Comparison of ENCODE assay signal across 17 cellular contexts in the genomic region with DNA sequence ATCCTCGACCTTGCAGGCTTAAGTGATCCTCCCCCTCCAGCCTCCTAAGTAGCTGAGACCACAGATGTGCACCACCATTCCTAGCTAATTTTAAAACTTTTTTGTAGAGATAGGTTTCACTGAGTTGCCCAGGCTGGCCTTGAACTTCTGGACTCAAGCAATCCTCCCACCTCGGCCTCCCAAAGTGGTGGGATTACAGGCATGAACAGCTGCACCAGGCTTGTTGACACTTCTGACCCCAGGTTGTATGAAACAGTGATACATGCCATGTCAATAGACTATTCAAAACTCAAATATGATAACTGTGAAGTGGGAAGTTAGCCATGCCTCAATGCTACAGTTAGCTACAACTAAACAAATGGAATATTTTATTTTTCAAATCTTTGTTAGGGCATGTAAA. TPM values are rescaled to one million over a fixed set of nuclear protein-coding genes. Genes with fewer than 3 reads are reported as not detected.
DNase-seq lines count a peak whose midpoint lies in the region; ATAC-seq, FAIRE-seq and TF ChIP-seq lines count a peak whose summit lies in the region.
"Had no signal": no experiment of that assay in that cellular context is flagged by ENCODE, and none has a peak within 500 bp of the region (broad histone marks: within the 10 kb centered on the region; RNA-seq: fewer than 3 reads in every experiment).

No MANE protein-coding gene starts in this region.

- H3K27me3 Mint-ChIP-seq in WTC11 (ENCODE audit: low read depth): peaks cover 3% of the 10 kb centered on the region; the same call in 1 of the 2 replicates
- H3K27me3 Mint-ChIP-seq: CD4-positive, alpha-beta T cell had no signal

- peaks cover 41% of the 10 kb centered on the region for H3K4me1 ChIP-seq in A549
- H3K4me1 ChIP-seq in mesenchymal stem cell (ENCODE audit: control insufficient read depth, insufficient read depth, low read depth, low read length): no peaks in the 10 kb centered on the region
- H3K4me1 ChIP-seq in stomach smooth muscle (ENCODE audit: control insufficient read depth, insufficient read depth, low read length): peaks cover 30% of the 10 kb centered on the region

- TF ChIP-seq RAD21 in A549 (conservative IDR thresholded peaks at IDR 0.05 in 1 of 2, IDR thresholded peaks at IDR 0.05 in 1 of 2): no peak

- H3K27ac ChIP-seq in A549: peak overlapping the region; percentile 56 to 91
- H3K27ac ChIP-seq in mesenchymal stem cell (ENCODE audit: low read length, poor library complexity, severe bottlenecking): no peak overlapping the region
- H3K27ac ChIP-seq in stomach smooth muscle (ENCODE audit: low read length): peak overlapping the region; percentile 89
- H3K27ac ChIP-seq: C4-2B, HL-60 had no signal

- no peak overlapping the region for H3K23ac ChIP-seq in mesenchymal stem cell (ENCODE audit: low read length in 2 of 2)

- peak overlapping the region; percentile 4 for H4K91ac ChIP-seq in mesenchymal stem cell (ENCODE audit: low read length)

- no peak overlapping the region for H3K4me3 Mint-ChIP-seq in WTC11
- H3K4me3 Mint-ChIP-seq: CD4-positive, alpha-beta T cell; GM23338; IgD-negative memory B cell had no signal

- no peak for TF ChIP-seq CTCF in A549 (IDR thresholded peaks at IDR 0.05)
- no peak for TF ChIP-seq CTCF in WTC11 (IDR thresholded peaks at IDR 0.05)
- no peak for TF ChIP-seq CTCF in omental fat pad (IDR thresholded peaks at IDR 0.05)

- DNase-seq in A549 (ENCODE audit: low read depth in 1 of 2, low spot score in 1 of 2) (no peak), WTC11 (ENCODE audit: low spot score) (no peak), mesenchymal stem cell (no peak), omental fat pad (ENCODE audit: low spot score) (no peak)
- DNase-seq: ACHN; Caco-2; CD4-positive, alpha-beta T cell had no signal

- H2AK5ac ChIP-seq in mesenchymal stem cell (ENCODE audit: low read length, severe bottlenecking): no peak overlapping the region

- H3K9me3 ChIP-seq in A549 (peaks cover 7% of the 10 kb centered on the region), mesenchymal stem cell (ENCODE audit: control insufficient read depth, low read length) (peaks cover 5% of the 10 kb centered on the region), stomach smooth muscle (ENCODE audit: control insufficient read depth in 2 of 2, low read length in 2 of 2) (no peaks in the 10 kb centered on the region)

- peak overlapping the region; percentile 2 for H2BK15ac ChIP-seq in mesenchymal stem cell (ENCODE audit: low read depth, poor library complexity, severe bottlenecking)

- H3K4me2 ChIP-seq in A549: no peak overlapping the region
- H3K4me2 ChIP-seq in mesenchymal stem cell (ENCODE audit: low read length, poor library complexity, severe bottlenecking): no peak overlapping the region
- H3K4me2 ChIP-seq: GM23338 had no signal

- H3K4me1 Mint-ChIP-seq in WTC11: no peaks in the 10 kb centered on the region
- H3K4me1 Mint-ChIP-seq: GM23338 had no signal

- H3K14ac ChIP-seq in mesenchymal stem cell (ENCODE audit: low read length in 2 of 2): no peak overlapping the region

- H3K18ac ChIP-seq in mesenchymal stem cell (ENCODE audit: low read depth in 1 of 2, low read length in 2 of 2): no peak overlapping the region

- no peak overlapping the region for H2AFZ ChIP-seq in mesenchymal stem cell (ENCODE audit: low read depth, low read length)
- H2AFZ ChIP-seq: GM23338 had no signal

- no peak overlapping the region for H3K4ac ChIP-seq in mesenchymal stem cell (ENCODE audit: low read depth in 1 of 2, low read length in 2 of 2)

- no peak overlapping the region for H2BK12ac ChIP-seq in mesenchymal stem cell (ENCODE audit: low read length in 2 of 2)

- TF ChIP-seq POLR2A in A549 (IDR thresholded peaks at IDR 0.05; ENCODE audit: low read length): no peak

- H3K27me3 ChIP-seq in mesenchymal stem cell (ENCODE audit: control insufficient read depth in 1 of 2, insufficient read depth in 1 of 2, low read length in 2 of 2) (peaks cover 0 to 9% of the 10 kb centered on the region in 2 experiments), stomach smooth muscle (ENCODE audit: control insufficient read depth in 1 of 2, insufficient read depth in 2 of 2, low read length in 2 of 2) (no peaks in the 10 kb centered on the region)

- CTCF ChIA-PET in A549 (lab: Yijun Ruan, JAX) (interaction anchor here (0.6 to 1.6 kb wide), 7 partner anchors 11 to 271 kb away, joined by 3 to 5 read pairs (median 3); no protein-coding TSS in a partner anchor), WTC11 (lab: Charles Lee) (interaction anchor here (0.8 to 1.2 kb wide), 2 partner anchors 11 to 201 kb away, joined by 3 to 5 read pairs; no protein-coding TSS in a partner anchor)

- no peak overlapping the region for H4K8ac ChIP-seq in mesenchymal stem cell (ENCODE audit: low read length)

- ATAC-seq in A549 (no peak), WTC11 (no peak), omental fat pad (ENCODE audit: low FRiP score) (no peak), GM21723 (IDR thresholded peaks at IDR 0.05; ENCODE audit: unreplicated experiment) (no peak)
- ATAC-seq: GM23338 had no signal

- H3K27ac Mint-ChIP-seq in WTC11: no peak overlapping the region
- H3K27ac Mint-ChIP-seq: CD4-positive, alpha-beta T cell; GM23338; IgD-negative memory B cell had no signal

- POLR2A ChIA-PET in A549 (lab: Yijun Ruan, JAX) (no interaction called here), WTC11 (lab: Charles Lee) (interaction anchor here (0.6 kb wide), 1 partner anchor 1336 kb away, joined by 3 read pairs; no protein-coding TSS in a partner anchor)

- H3K36me3 ChIP-seq in mesenchymal stem cell (ENCODE audit: control insufficient read depth in 1 of 2, insufficient read depth in 2 of 2, low read depth in 1 of 2, low read length in 2 of 2) (no peaks in the 10 kb centered on the region), stomach smooth muscle (ENCODE audit: control insufficient read depth in 2 of 2, insufficient read depth in 2 of 2, low read length in 2 of 2) (no peaks in the 10 kb centered on the region)

- FAIRE-seq in A549 (lab: Jason Lieb, UNC): no peak
- FAIRE-seq: D721Med, G401.6, GM12891, H54 had no signal

- H3K36me3 Mint-ChIP-seq in WTC11: no peaks in the 10 kb centered on the region
- H3K36me3 Mint-ChIP-seq: IgD-negative memory B cell had no signal

- H3K9ac ChIP-seq in mesenchymal stem cell (ENCODE audit: low read length) (no peak overlapping the region), stomach smooth muscle (ENCODE audit: low read length in 2 of 2) (no peak overlapping the region)

- H2BK5ac ChIP-seq in mesenchymal stem cell (ENCODE audit: low read depth, low read length, poor library complexity, severe bottlenecking): no peak overlapping the region

- TF ChIP-seq EP300 in A549 (IDR thresholded peaks at IDR 0.05): no peak

- peaks cover 7% of the 10 kb centered on the region for H3K9me3 Mint-ChIP-seq in WTC11

- 75% methylated on average over 2 of the region's 2 CpGs for WGBS in A549 (ENCODE audit: missing lambda C conversion rate)
- WGBS in mesenchymal stem cell: 56% methylated on average over 2 of the region's 2 CpGs

- no peak overlapping the region for H2BK120ac ChIP-seq in mesenchymal stem cell (ENCODE audit: low read depth, low read length)

- H3K4me3 ChIP-seq in A549 (no peak overlapping the region), mesenchymal stem cell (ENCODE audit: insufficient read depth in 1 of 2, low read depth in 1 of 2, low read length in 2 of 2) (no peak overlapping the region), stomach smooth muscle (ENCODE audit: low read length in 2 of 2) (no peak overlapping the region)
- H3K4me3 ChIP-seq: GM23338 had no signal

- no peaks in the 10 kb centered on the region for H3K79me1 ChIP-seq in mesenchymal stem cell (replicated peaks; ENCODE audit: low read length, poor library complexity, severe bottlenecking)

TF ChIP-seq in A549, 52 proteins besides CTCF, POLR2A, EP300 and RAD21 (continues in another document):
- TF ChIP-seq CHD4 (IDR thresholded peaks at IDR 0.05; ENCODE audit: borderline replicate concordance) (no peak), HEYL (CRISPR knock-in tag; IDR thresholded peaks at IDR 0.05) (no peak), JUN (IDR thresholded peaks at IDR 0.05) (no peak), PHF8 (IDR thresholded peaks at IDR 0.05; ENCODE audit: borderline replicate concordance, low read depth) (no peak), KDM1A (IDR thresholded peaks at IDR 0.05; ENCODE audit: low read depth) (no peak)
- TF ChIP-seq, protein P1, sequence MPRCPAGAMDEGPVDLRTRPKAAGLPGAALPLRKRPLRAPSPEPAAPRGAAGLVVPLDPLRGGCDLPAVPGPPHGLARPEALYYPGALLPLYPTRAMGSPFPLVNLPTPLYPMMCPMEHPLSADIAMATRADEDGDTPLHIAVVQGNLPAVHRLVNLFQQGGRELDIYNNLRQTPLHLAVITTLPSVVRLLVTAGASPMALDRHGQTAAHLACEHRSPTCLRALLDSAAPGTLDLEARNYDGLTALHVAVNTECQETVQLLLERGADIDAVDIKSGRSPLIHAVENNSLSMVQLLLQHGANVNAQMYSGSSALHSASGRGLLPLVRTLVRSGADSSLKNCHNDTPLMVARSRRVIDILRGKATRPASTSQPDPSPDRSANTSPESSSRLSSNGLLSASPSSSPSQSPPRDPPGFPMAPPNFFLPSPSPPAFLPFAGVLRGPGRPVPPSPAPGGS (IDR thresholded peaks at IDR 0.05): no peak

TF ChIP-seq in WTC11, 78 proteins besides CTCF, POLR2A, EP300 and RAD21 (continues in another document):
- TF ChIP-seq ZNF671 (CRISPR knock-in tag; IDR thresholded peaks at IDR 0.05) (no peak), ZNF317 (CRISPR knock-in tag; IDR thresholded peaks at IDR 0.05; ENCODE audit: borderline replicate concordance, low read depth) (no peak), FOXP1 (CRISPR knock-in tag; IDR thresholded peaks at IDR 0.05; ENCODE audit: borderline replicate concordance) (no peak)
- TF ChIP-seq, protein P2, sequence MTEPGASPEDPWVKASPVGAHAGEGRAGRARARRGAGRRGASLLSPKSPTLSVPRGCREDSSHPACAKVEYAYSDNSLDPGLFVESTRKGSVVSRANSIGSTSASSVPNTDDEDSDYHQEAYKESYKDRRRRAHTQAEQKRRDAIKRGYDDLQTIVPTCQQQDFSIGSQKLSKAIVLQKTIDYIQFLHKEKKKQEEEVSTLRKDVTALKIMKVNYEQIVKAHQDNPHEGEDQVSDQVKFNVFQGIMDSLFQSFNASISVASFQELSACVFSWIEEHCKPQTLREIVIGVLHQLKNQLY (CRISPR knock-in tag; IDR thresholded peaks at IDR 0.05): no peak

RNA-seq across cellular contexts. Expression of a gene that starts 20.1 kb away (rescaled TPM):
- polyA plus RNA-seq in A549 (2011; rRNA removed) (17.4 and 18.4 TPM in 2 replicates), A549 (2017; fragmentation: RNase III; extraction: RNeasy Plus Mini Kit Qiagen cat#74134 plus additional on column Dnase treatment) (6.1 to 7.3 TPM (median 6.5 TPM) in 3 replicates)
- 5.6 TPM in 2 replicates for polyA plus RNA-seq in A549 (2012; cell fraction: cytosol; rRNA removed)
- polyA plus RNA-seq in A549 (2012; cell fraction: nucleus; rRNA removed): 2.2 and 3.3 TPM in 2 replicates
- 7.9 and 8.9 TPM in 2 replicates for polyA minus RNA-seq in A549 (2011; rRNA and poly(A)+ RNA removed)
- total RNA-seq in WTC11 (2021) (4.1 to 6.6 TPM (median 4.4 TPM) in 3 replicates), omental fat pad (1 to 10 TPM; 1.2 to 4.0 (median 3.2) TPM)
- 5.1 TPM for polyA plus RNA-seq in mesenchymal stem cell (2013, experiment 1 of 2)
- polyA plus RNA-seq in mesenchymal stem cell (2013, experiment 2 of 2): 5.0 TPM
